In the genomic region with DNA sequence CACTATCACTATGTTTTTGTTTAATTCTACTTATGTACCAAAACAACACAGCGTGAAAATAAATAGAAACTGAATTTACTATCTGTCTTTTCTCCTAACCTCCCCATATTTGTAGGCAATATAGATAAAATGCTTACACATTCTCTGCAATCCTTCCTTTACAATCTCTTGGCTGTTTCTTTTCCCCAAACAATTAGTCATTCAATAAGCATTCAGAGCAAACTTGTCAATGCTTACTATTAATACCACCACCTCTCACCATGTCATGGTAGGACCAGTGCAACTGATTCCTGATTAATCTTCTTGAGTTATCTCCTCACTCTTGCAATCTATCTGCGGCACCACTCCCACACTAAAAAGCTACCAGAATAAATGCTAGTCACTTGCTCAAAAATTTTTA, we compare ENCODE assay signal across 20 cellular contexts.
DNase-seq lines count a peak whose midpoint lies in the region; ATAC-seq, FAIRE-seq and TF ChIP-seq lines count a peak whose summit lies in the region.
"Had no signal": no experiment of that assay in that cellular context is flagged by ENCODE, and none has a peak within 500 bp of the region (broad histone marks: within the 10 kb centered on the region; RNA-seq: fewer than 3 reads in every experiment).

No MANE protein-coding gene starts in this region.

- DNase-seq in AG04449 (ENCODE audit: low read depth, low spot score) (peak; percentile 42), HCEC 1CT (peak; percentile 68), amniotic epithelial cell (ENCODE audit: low read depth) (peak; percentile 72), hepatic stellate cell (ENCODE audit: low spot score) (peak; percentile 43), GM10248 (ENCODE audit: extremely low spot score) (no peak), GM12891 (ENCODE audit: insufficient read length, low spot score) (no peak)
- DNase-seq in stimulated activated effector memory CD8-positive, alpha-beta T cell treated with anti-CD3 and anti-CD28 coated beads, Interleukin-12 subunit alpha, Interleukin-12 subunit beta, amount 100 ng/mL, for 72 hours (ENCODE audit: low spot score in 2 of 2), result no peak
- DNase-seq: activated CD8-positive, alpha-beta memory T cell treated with anti-CD3 and anti-CD28 coated beads, Interleukin-2, amount 50 U/mL, for 4 hours; activated naive CD4-positive, alpha-beta T cell treated with anti-CD3 and anti-CD28 coated beads, Interleukin-2, amount 50 U/mL, for 16 hours; COR-L47; islet precursor cell; Karpas-422; NCI-H1694; NCI-H446 treated with DMSO at 0.1 percent for 48 hours; pancreas; SHP77; small intestine; stimulated activated naive B cell treated with anti-CD40 and anti-IgM and Interleukin-4, amounts not matched to agents 10 μg/mL and 1 μg/mL and 100 μg/mL, for 72 hours had no signal

- CTCF ChIA-PET in AG04449 (lab: Yijun Ruan, JAX), result interaction anchor here (0.8 to 1.3 kb wide), 2 partner anchors 12 to 43 kb away, joined by 3 read pairs; no protein-coding TSS in a partner anchor
- CTCF ChIA-PET in GM10248 (lab: Yijun Ruan, JAX), result interaction anchor here (1.0 to 1.6 kb wide), 3 partner anchors 11 to 14 kb away, joined by 3 to 5 read pairs (median 3); no protein-coding TSS in a partner anchor

- no peaks in the 10 kb centered on the region for H3K4me1 Mint-ChIP-seq in stimulated activated effector memory CD8-positive, alpha-beta T cell treated with anti-CD3 and anti-CD28 coated beads, Interleukin-12 subunit alpha, Interleukin-12 subunit beta, amount 100 ng/mL, for 72 hours
- H3K4me1 Mint-ChIP-seq: stimulated activated naive B cell treated with anti-CD40 and anti-IgM and Interleukin-4, amounts not matched to agents 10 μg/mL and 1 μg/mL and 100 μg/mL, for 72 hours had no signal

- TF ChIP-seq CTCF in AG04449 (IDR thresholded peaks at IDR 0.05; ENCODE audit: insufficient read depth, low read length, missing control alignments), result no peak
- TF ChIP-seq CTCF in GM10248 (IDR thresholded peaks at IDR 0.05; ENCODE audit: control extremely low read depth, extremely low read depth, low read depth, missing control alignments), result no peak

- H3K4me3 ChIP-seq in AG04449 (ENCODE audit: low read depth, low read length), result no peak overlapping the region
- H3K4me3 ChIP-seq: pancreas had no signal

- no peak overlapping the region for H3K4me3 Mint-ChIP-seq in stimulated activated effector memory CD8-positive, alpha-beta T cell treated with anti-CD3 and anti-CD28 coated beads, Interleukin-12 subunit alpha, Interleukin-12 subunit beta, amount 100 ng/mL, for 72 hours
- H3K4me3 Mint-ChIP-seq: central memory CD8-positive, alpha-beta T cell; stimulated activated naive B cell treated with anti-CD40 and anti-IgM and Interleukin-4, amounts not matched to agents 10 μg/mL and 1 μg/mL and 100 μg/mL, for 72 hours had no signal

- no peak overlapping the region for H3K27ac Mint-ChIP-seq in stimulated activated effector memory CD8-positive, alpha-beta T cell treated with anti-CD3 and anti-CD28 coated beads, Interleukin-12 subunit alpha, Interleukin-12 subunit beta, amount 100 ng/mL, for 72 hours
- H3K27ac Mint-ChIP-seq: stimulated activated naive B cell treated with anti-CD40 and anti-IgM and Interleukin-4, amounts not matched to agents 10 μg/mL and 1 μg/mL and 100 μg/mL, for 72 hours had no signal

- no peak for ATAC-seq in stimulated activated effector memory CD8-positive, alpha-beta T cell treated with anti-CD3 and anti-CD28 coated beads, Interleukin-12 subunit alpha, Interleukin-12 subunit beta, amount 100 ng/mL, for 72 hours
- no peak for ATAC-seq in GM18868 (IDR thresholded peaks at IDR 0.05; ENCODE audit: unreplicated experiment)
- ATAC-seq: pancreas; stimulated activated naive B cell treated with anti-CD40 and anti-IgM and Interleukin-4, amounts not matched to agents 10 μg/mL and 1 μg/mL and 100 μg/mL, for 72 hours had no signal

- no peaks in the 10 kb centered on the region for H3K9me3 Mint-ChIP-seq in stimulated activated effector memory CD8-positive, alpha-beta T cell treated with anti-CD3 and anti-CD28 coated beads, Interleukin-12 subunit alpha, Interleukin-12 subunit beta, amount 100 ng/mL, for 72 hours
- H3K9me3 Mint-ChIP-seq: central memory CD8-positive, alpha-beta T cell; stimulated activated naive B cell treated with anti-CD40 and anti-IgM and Interleukin-4, amounts not matched to agents 10 μg/mL and 1 μg/mL and 100 μg/mL, for 72 hours had no signal

- POLR2A ChIA-PET in AG04449 (lab: Yijun Ruan, JAX) (interaction anchor here (0.6 kb wide), 1 partner anchor 319 kb away, joined by 4 read pairs; no protein-coding TSS in a partner anchor), GM10248 (lab: Yijun Ruan, JAX) (no interaction called here)

- no peak for FAIRE-seq in GM12891 (lab: Jason Lieb, UNC)
- FAIRE-seq: pancreas, small intestine had no signal

- H3K36me3 Mint-ChIP-seq in stimulated activated effector memory CD8-positive, alpha-beta T cell treated with anti-CD3 and anti-CD28 coated beads, Interleukin-12 subunit alpha, Interleukin-12 subunit beta, amount 100 ng/mL, for 72 hours, result peaks cover 74% of the 10 kb centered on the region

- no peak for TF ChIP-seq POLR2A in GM12891 (IDR thresholded peaks at IDR 0.05; ENCODE audit: low read depth, low read length)

TF ChIP-seq in GM12891, 5 proteins besides CTCF, POLR2A, EP300 and RAD21:
- TF ChIP-seq SPI1 (IDR thresholded peaks at IDR 0.05; ENCODE audit: low read depth, low read length) (no peak), TAF1 (IDR thresholded peaks at IDR 0.05; ENCODE audit: low read depth, low read length) (no peak), PAX5 (IDR thresholded peaks at IDR 0.05; ENCODE audit: insufficient read depth, low read length, severe bottlenecking) (no peak), POLR2AphosphoS5 (IDR thresholded peaks at IDR 0.05; ENCODE audit: low read depth, low read length) (no peak), POU2F2 (IDR thresholded peaks at IDR 0.05; ENCODE audit: low read depth, low read length) (no peak)
TF ChIP-seq in GM12891: peak in this region for 0.

Comparison
In these comparisons a context has a peak if more than half of its experiments do, and no peak if none do; other contexts are left out.
1. DNase-seq: peak in AG04449 (single experiment), HCEC 1CT (single experiment), amniotic epithelial cell (single experiment) and hepatic stellate cell (single experiment); none in GM10248 (single experiment), GM12891 (single experiment) and stimulated activated effector memory CD8-positive, alpha-beta T cell treated with anti-CD3 and anti-CD28 coated beads, Interleukin-12 subunit alpha, Interleukin-12 subunit beta, amount 100 ng/mL, for 72 hours (0 of 2).